1 cellular context compared by ENCODE assay signal in genomic region chr17:57255776-57256681, GRCh38.
A peak's percentile ranks its signal among the peaks of the same experiment; 100 is the strongest.
TF ChIP-seq lines count a peak whose summit lies in the region.

Gene MSI2, plus strand, starts transcription at chr17:57256523. Its CDS starts 220 bp downstream, at chr17:57256743.

TF ChIP-seq in GM12878, 131 proteins besides CTCF, POLR2A, EP300 and RAD21 (continued from another document and continues in another):
- 0 out of 2 replicates have a peak, but pooled peaks have one; percentile 29 for TF ChIP-seq ZNF592 (IDR thresholded peaks at IDR 0.05)
- no peak for TF ChIP-seq NFIC (IDR thresholded peaks at IDR 0.05; ENCODE audit: low read depth, low read length)
- TF ChIP-seq NR2C2 (IDR thresholded peaks at IDR 0.05; ENCODE audit: borderline replicate concordance, control insufficient read depth, insufficient read length, low read depth): no peak
- TF ChIP-seq ZBED1 (IDR thresholded peaks at IDR 0.05; ENCODE audit: borderline replicate concordance): no peak
- TF ChIP-seq ELK1 (IDR thresholded peaks at IDR 0.05; ENCODE audit: low read depth, low read length): no peak
- no peak for TF ChIP-seq ZBTB33 (IDR thresholded peaks at IDR 0.05)
- no peak for TF ChIP-seq KAT2A (conservative IDR thresholded peaks at IDR 0.05; ENCODE audit: control insufficient read depth, low read depth, low read length)
- TF ChIP-seq SUZ12 (IDR thresholded peaks at IDR 0.05; ENCODE audit: unreplicated experiment): no peak
- TF ChIP-seq CHD4 (IDR thresholded peaks at IDR 0.05): no peak
- 0 out of 2 replicates have a peak, but pooled peaks have one; percentile 41 for TF ChIP-seq JUND (IDR thresholded peaks at IDR 0.05; ENCODE audit: low read depth, low read length)
- TF ChIP-seq CBX5 (IDR thresholded peaks at IDR 0.05; ENCODE audit: low read depth): no peak
- TF ChIP-seq STAT3 (IDR thresholded peaks at IDR 0.05; ENCODE audit: low read depth, low read length): no peak
- TF ChIP-seq CUX1 (IDR thresholded peaks at IDR 0.05; ENCODE audit: insufficient replicate concordance, low read depth, low read length): no peak
- TF ChIP-seq CBFB (IDR thresholded peaks at IDR 0.05; ENCODE audit: low read depth): no peak
- no peak for TF ChIP-seq SPI1 (IDR thresholded peaks at IDR 0.05; ENCODE audit: borderline replicate concordance, insufficient read depth, low read depth, low read length)
- no peak for TF ChIP-seq PBX3 (IDR thresholded peaks at IDR 0.05; ENCODE audit: insufficient replicate concordance, low read depth, low read length)
- TF ChIP-seq USF2 (IDR thresholded peaks at IDR 0.05; ENCODE audit: borderline replicate concordance, low read depth, low read length): no peak; the same call in 1 of the 2 replicates
- TF ChIP-seq SIN3A (IDR thresholded peaks at IDR 0.05; ENCODE audit: low read depth, low read length): no peak
- peak; percentile 82 to 93 for TF ChIP-seq BHLHE40 (IDR thresholded peaks at IDR 0.05; ENCODE audit: borderline replicate concordance in 1 of 2, low read depth in 2 of 2, low read length in 1 of 2)
- TF ChIP-seq TCF3 (IDR thresholded peaks at IDR 0.05; ENCODE audit: borderline replicate concordance, insufficient read depth, low read depth, low read length): 0 out of 2 replicates have a peak, but pooled peaks have one; percentile 39
- TF ChIP-seq TCF12 (IDR thresholded peaks at IDR 0.05; ENCODE audit: low read depth, low read length): 0 out of 2 replicates have a peak, but pooled peaks have one; percentile 12
- no peak for TF ChIP-seq JUNB (IDR thresholded peaks at IDR 0.05)
- TF ChIP-seq ETV6 (conservative IDR thresholded peaks at IDR 0.05 in 1 of 2, IDR thresholded peaks at IDR 0.05 in 1 of 2; ENCODE audit: borderline replicate concordance in 1 of 2, low read depth in 1 of 2): no peak
- no peak for TF ChIP-seq RB1 (IDR thresholded peaks at IDR 0.05; ENCODE audit: borderline replicate concordance)
- TF ChIP-seq RBBP5 (conservative IDR thresholded peaks at IDR 0.05): no peak
- no peak for TF ChIP-seq CBX3 (IDR thresholded peaks at IDR 0.05; ENCODE audit: borderline replicate concordance, low read depth)
- 0 out of 2 replicates have a peak, but pooled peaks have one; percentile 29 for TF ChIP-seq CHD2 (IDR thresholded peaks at IDR 0.05; ENCODE audit: borderline replicate concordance, low read depth, low read length)
- no peak for TF ChIP-seq FOS (IDR thresholded peaks at IDR 0.05; ENCODE audit: borderline replicate concordance, extremely low read depth, insufficient read length)
- TF ChIP-seq SMARCA5 (IDR thresholded peaks at IDR 0.05): no peak
- no peak for TF ChIP-seq ZSCAN29 (IDR thresholded peaks at IDR 0.05)
- TF ChIP-seq SIX5 (IDR thresholded peaks at IDR 0.05; ENCODE audit: low read depth, low read length, severe bottlenecking): no peak
- TF ChIP-seq CEBPZ (IDR thresholded peaks at IDR 0.05; ENCODE audit: low read depth, low read length): no peak
- TF ChIP-seq MTA3 (IDR thresholded peaks at IDR 0.05; ENCODE audit: borderline replicate concordance, low read length): no peak
- TF ChIP-seq EGR1 (IDR thresholded peaks at IDR 0.05; ENCODE audit: borderline replicate concordance in 1 of 2, low read depth in 2 of 2, low read length in 2 of 2): 0 out of 3 replicates have a peak, but pooled peaks of 1 of the 2 experiments have one; percentile 42
- TF ChIP-seq PML (IDR thresholded peaks at IDR 0.05; ENCODE audit: low read length): no peak
- no peak for TF ChIP-seq BRCA1 (IDR thresholded peaks at IDR 0.05; ENCODE audit: low read depth, low read length)
- TF ChIP-seq ZBTB11 (CRISPR knock-in tag; IDR thresholded peaks at IDR 0.05): no peak
